9 cellular contexts compared by ENCODE assay signal in genomic region chrX:132740316-132741123, GRCh38.
DNase-seq lines count a peak whose midpoint lies in the region; ATAC-seq, FAIRE-seq and TF ChIP-seq lines count a peak whose summit lies in the region.
"Had no signal": no experiment of that assay in that cellular context is flagged by ENCODE, and none has a peak within 500 bp of the region (broad histone marks: within the 10 kb centered on the region; RNA-seq: fewer than 3 reads in every experiment).

No MANE protein-coding gene starts in this region.

- in situ Hi-C loops in GM13977 (cut with MboI; ENCODE audit: low pct_unique_long_range_greater_than_20kb, low sequenced_read_pairs, unreplicated experiment) = no loop called here

- ATAC-seq in HG02870 (IDR thresholded peaks at IDR 0.05; ENCODE audit: unreplicated experiment) = no peak

- no peaks in the 10 kb centered on the region for H3K27me3 ChIP-seq in kidney epithelial cell (ENCODE audit: control insufficient read depth, insufficient read depth, low read length)

- TF ChIP-seq POLR2A in GM12892 (IDR thresholded peaks at IDR 0.05; ENCODE audit: low read depth, low read length) = no peak

- TF ChIP-seq CTCF in AG09309 (IDR thresholded peaks at IDR 0.05; ENCODE audit: control insufficient read depth, insufficient read depth, low read depth, low read length, missing control alignments) (peak; percentile 52), GM13977 (IDR thresholded peaks at IDR 0.05; ENCODE audit: extremely low read depth, insufficient read depth, missing control alignments) (peak; percentile 56), WI38 (IDR thresholded peaks at IDR 0.05; ENCODE audit: low read depth, low read length) (peak; percentile 30; the same call in 1 of the 2 replicates), kidney epithelial cell (IDR thresholded peaks at IDR 0.05; ENCODE audit: insufficient read depth, low read length, poor library complexity, severe bottlenecking) (peak; percentile 70)

- no peak for FAIRE-seq in GM12892 (lab: Jason Lieb, UNC)

- no peak for DNase-seq in AG09309 (ENCODE audit: low read depth)
- no peak for DNase-seq in GM13977 (ENCODE audit: low spot score)
- no peak for DNase-seq in kidney epithelial cell (ENCODE audit: low read depth)
- DNase-seq in 8988T = no peak
- DNase-seq in SKM-1 treated with dmso at 0.1 percent for 144 hours (lab: John Stamatoyannopoulos, UW; ENCODE audit: unreplicated experiment) = no peak
- DNase-seq in GM12892 (ENCODE audit: insufficient read length) = no peak
- DNase-seq: cortex of kidney had no signal

- H3K4me3 ChIP-seq in AG09309 (ENCODE audit: control insufficient read depth, low read depth, low read length) = no peak overlapping the region
- no peak overlapping the region for H3K4me3 ChIP-seq in WI38 (ENCODE audit: low read depth, low read length)
- H3K4me3 ChIP-seq in kidney epithelial cell (ENCODE audit: low read depth, low read length) = no peak overlapping the region

- H3K36me3 ChIP-seq in kidney epithelial cell (ENCODE audit: control insufficient read depth, insufficient read depth, low read length) = no peaks in the 10 kb centered on the region
